Comparison of ENCODE assay signal across 9 cellular contexts in the genomic region with DNA sequence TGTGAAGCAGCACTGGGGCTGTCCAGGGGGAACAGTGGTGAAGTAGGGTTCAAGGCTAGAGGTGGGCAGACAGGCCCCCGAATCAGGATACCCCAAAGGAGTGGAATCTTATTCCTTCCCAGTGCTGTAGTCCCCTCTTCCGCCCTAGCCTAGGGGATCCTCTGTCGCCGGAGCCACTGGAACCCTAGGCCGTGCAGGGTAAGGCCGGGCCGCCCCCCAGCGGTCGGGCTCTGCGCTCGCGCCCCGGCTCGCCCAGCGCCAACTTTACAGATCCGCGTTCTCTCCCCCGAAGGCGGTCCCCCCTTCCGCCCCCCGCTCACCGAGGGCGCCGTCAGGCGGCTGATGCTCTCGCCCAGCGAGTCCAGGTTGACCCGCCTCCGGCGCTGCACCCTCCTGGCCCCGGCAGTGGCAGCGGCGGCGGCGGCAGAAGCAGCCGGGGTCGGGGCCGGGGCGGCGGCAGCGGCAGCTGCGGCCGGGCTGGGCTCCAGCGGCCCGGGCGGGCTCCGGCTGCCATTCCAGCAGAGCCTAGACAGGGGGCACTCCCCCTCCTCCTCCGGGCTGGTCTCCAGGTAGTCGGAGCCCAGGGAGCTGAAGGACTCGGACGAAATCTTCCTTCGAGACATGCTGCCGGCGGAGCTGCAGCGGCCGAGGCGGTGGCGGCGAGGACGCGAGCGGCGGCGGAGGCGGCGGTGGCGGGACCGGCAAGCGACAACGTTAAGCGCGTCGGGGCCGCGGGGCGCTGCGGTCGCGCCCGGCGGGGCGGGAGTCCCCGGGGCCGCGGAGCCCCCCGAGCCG. TPM values are rescaled to one million over a fixed set of nuclear protein-coding genes. Genes with fewer than 3 reads are reported as not detected.
DNase-seq lines count a peak whose midpoint lies in the region; ATAC-seq and TF ChIP-seq lines count a peak whose summit lies in the region.
"Had no signal": no experiment of that assay in that cellular context is flagged by ENCODE, and none has a peak within 500 bp of the region (broad histone marks: within the 10 kb centered on the region; RNA-seq: fewer than 3 reads in every experiment).

No MANE protein-coding gene starts in this region.

- WGBS in lung, 2 donors: 1% methylated on average over 69 to 87 of the region's 87 CpGs

- peaks cover 19 to 32% of the 10 kb centered on the region in 2 donors for H3K27me3 Mint-ChIP-seq in effector memory CD8-positive, alpha-beta T cell

- H3K27ac Mint-ChIP-seq in effector memory CD8-positive, alpha-beta T cell: no peak overlapping the region
- H3K27ac Mint-ChIP-seq: dendritic cell treated with granulocyte-macrophage colony-stimulating factor and Interleukin-4, amounts not matched to agents 40 ng/mL and 50 ng/mL, for 4 days had no signal

- H3K4me3 ChIP-seq in RWPE2 (ENCODE audit: severe bottlenecking): peak overlapping the region; percentile 31
- H3K4me3 ChIP-seq in lung: peak overlapping the region; percentile 45
- peak overlapping the region; percentile 47 to 51 for H3K4me3 ChIP-seq in tibial artery

- no peaks in the 10 kb centered on the region for H3K4me1 Mint-ChIP-seq in effector memory CD8-positive, alpha-beta T cell (ENCODE audit: low read depth in 2 of 2)

- no peaks in the 10 kb centered on the region for H3K9me3 Mint-ChIP-seq in effector memory CD8-positive, alpha-beta T cell
- H3K9me3 Mint-ChIP-seq: dendritic cell treated with granulocyte-macrophage colony-stimulating factor and Interleukin-4, amounts not matched to agents 40 ng/mL and 50 ng/mL, for 4 days had no signal

- peaks cover 52% of the 10 kb centered on the region for H3K27me3 ChIP-seq in RWPE2 (ENCODE audit: insufficient read depth, poor library complexity, severe bottlenecking)
- no peaks in the 10 kb centered on the region for H3K27me3 ChIP-seq in lung (ENCODE audit: control insufficient read depth, insufficient read depth)
- peaks cover 0 to 30% of the 10 kb centered on the region in 2 donors for H3K27me3 ChIP-seq in tibial artery

- no peaks in the 10 kb centered on the region for H3K9me3 ChIP-seq in RWPE2 (ENCODE audit: severe bottlenecking)
- peaks cover 0 to 2% of the 10 kb centered on the region in 2 donors for H3K9me3 ChIP-seq in lung (ENCODE audit: control insufficient read depth in 2 of 2, insufficient read depth in 1 of 2, low read length in 1 of 2)
- H3K9me3 ChIP-seq in tibial artery: no peaks in the 10 kb centered on the region

- DNase-seq in ELF-1 (ENCODE audit: low read depth, low spot score) (peak; percentile 70), RWPE2 (ENCODE audit: low spot score) (peak; percentile 34), lung (ENCODE audit: low spot score) (peak; percentile 31), tibial artery (no peak), NCI-H2107 treated with DMSO at 0.1 percent for 48 hours (lab: John Stamatoyannopoulos, UW; ENCODE audit: unreplicated experiment) (no peak)
- no peak for DNase-seq in effector memory CD8-positive, alpha-beta T cell

- H3K27ac ChIP-seq in RWPE2 (ENCODE audit: poor library complexity, severe bottlenecking): no peak overlapping the region
- peak overlapping the region in 1 of 2 donors; percentile 58 for H3K27ac ChIP-seq in lung (ENCODE audit: low read depth in 1 of 2, low read length in 1 of 2)
- no peak overlapping the region for H3K27ac ChIP-seq in tibial artery

- no peaks in the 10 kb centered on the region for H3K36me3 Mint-ChIP-seq in effector memory CD8-positive, alpha-beta T cell (ENCODE audit: insufficient read depth)

- H3K4me1 ChIP-seq in RWPE2 (ENCODE audit: insufficient read depth, poor library complexity, severe bottlenecking) (peaks cover 7% of the 10 kb centered on the region), lung (ENCODE audit: control insufficient read depth in 2 of 2, insufficient read depth in 2 of 2, low read length in 2 of 2) (peaks cover 0 to 6% of the 10 kb centered on the region in 2 donors), tibial artery (peaks cover 0 to 22% (median 12%) of the 10 kb centered on the region in 4 donors)

- TF ChIP-seq CTCF in RWPE2 (IDR thresholded peaks at IDR 0.05; ENCODE audit: poor library complexity, severe bottlenecking): peak; percentile 79
- no peak for TF ChIP-seq CTCF in lung (IDR thresholded peaks at IDR 0.05; ENCODE audit: control extremely low read depth, extremely low read depth)
- peak in 1 of 2 experiments; percentile 18 for TF ChIP-seq CTCF in tibial artery (IDR thresholded peaks at IDR 0.05)

- H3K36me3 ChIP-seq in RWPE2 (ENCODE audit: low read depth): no peaks in the 10 kb centered on the region
- H3K36me3 ChIP-seq in lung (ENCODE audit: control insufficient read depth in 2 of 2, insufficient read depth in 2 of 2, low read length in 2 of 2): no peaks in the 10 kb centered on the region
- H3K36me3 ChIP-seq in tibial artery: no peaks in the 10 kb centered on the region

- H3K4me3 Mint-ChIP-seq in effector memory CD8-positive, alpha-beta T cell: peak overlapping the region; percentile 4 to 46
- H3K4me3 Mint-ChIP-seq: dendritic cell treated with granulocyte-macrophage colony-stimulating factor and Interleukin-4, amounts not matched to agents 40 ng/mL and 50 ng/mL, for 4 days had no signal

- intact Hi-C loops in tibial artery (cut with DNase I; ENCODE audit: low total_unique reads): no loop called here

- peak; percentile 76 for ATAC-seq in GM19455 (IDR thresholded peaks at IDR 0.05; ENCODE audit: unreplicated experiment)
- ATAC-seq in HG03469 (IDR thresholded peaks at IDR 0.05; ENCODE audit: unreplicated experiment): peak; percentile 54
- ATAC-seq in RWPE2 (ENCODE audit: low read depth): peak; percentile 59
- no peak for ATAC-seq in effector memory CD8-positive, alpha-beta T cell (replicated peaks)
- ATAC-seq in lung (ENCODE audit: insufficient read depth, low FRiP score): peak; percentile 49

RNA-seq across cellular contexts. Expression of a gene that starts 0.6 kb away (rescaled TPM):
- 10 to 100 TPM; 10.0 to 55.2 TPM for total RNA-seq in lung
- polyA plus RNA-seq in lung: 1 to 10 TPM; 1.3 to 1.5 TPM

Comparison
In these comparisons a context has a peak if more than half of its experiments do, and no peak if none do; other contexts are left out.
1. DNase-seq: peak in ELF-1 (single experiment), RWPE2 (single experiment) and lung (single experiment); none in effector memory CD8-positive, alpha-beta T cell (0 of 3), tibial artery (0 of 2) and NCI-H2107 treated with DMSO at 0.1 percent for 48 hours (single experiment).
2. Peak in every context shown above with its lines, with median percentiles within 50 percentile points of each other: H3K4me3 ChIP-seq.